14 cellular contexts compared by ENCODE assay signal in the genomic region with DNA sequence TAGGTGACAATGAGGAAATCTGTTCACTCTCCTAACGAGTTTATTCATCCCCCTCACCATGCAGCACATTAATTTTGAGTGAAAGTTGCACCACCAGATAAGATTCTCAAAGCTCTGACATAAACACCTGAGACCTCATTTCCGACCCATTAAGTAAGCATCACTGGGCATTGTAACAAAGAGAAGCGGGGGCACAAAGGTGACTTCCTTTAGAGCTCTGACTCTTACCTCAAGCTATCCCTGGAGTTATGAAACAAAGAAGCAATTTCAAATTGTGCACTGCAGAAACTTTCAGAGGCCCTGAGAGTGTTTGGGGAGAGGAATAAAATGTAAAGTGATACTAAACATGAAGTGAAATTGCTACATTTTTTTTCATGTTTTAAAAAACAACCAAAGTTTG. TPM values are rescaled to one million over a fixed set of nuclear protein-coding genes. Genes with fewer than 3 reads are reported as not detected.
DNase-seq lines count a peak whose midpoint lies in the region; ATAC-seq, FAIRE-seq and TF ChIP-seq lines count a peak whose summit lies in the region.
"Had no signal": no experiment of that assay in that cellular context is flagged by ENCODE, and none has a peak within 500 bp of the region (broad histone marks: within the 10 kb centered on the region; RNA-seq: fewer than 3 reads in every experiment).

No MANE protein-coding gene starts in this region.

- H3K4me3 Mint-ChIP-seq in stimulated activated naive CD8-positive, alpha-beta T cell treated with anti-CD3 and anti-CD28 coated beads, Interleukin-15, Interleukin-2, amounts not matched to agents 100 ng/mL and 50 ng/mL, for 24 hours: no peak overlapping the region
- no peak overlapping the region for H3K4me3 Mint-ChIP-seq in stimulated activated naive CD8-positive, alpha-beta T cell treated with anti-CD3 and anti-CD28 coated beads, Interleukin-15, amount 100 ng/mL, for 72 hours
- no peak overlapping the region for H3K4me3 Mint-ChIP-seq in T-cell
- H3K4me3 Mint-ChIP-seq: activated naive CD4-positive, alpha-beta T cell treated with anti-CD3 and anti-CD28 coated beads, Interleukin-2, amount 10 ng/mL, durations not matched to agents 7 days and 5 days had no signal

- intact Hi-C loops in OCI-LY7 (cut with micrococcal nuclease; ENCODE audit: unreplicated experiment): loop anchor here (1.0 to 10.0 kb wide), 3 partner anchors 33 to 1444 kb away; partner anchors contain the start of gene IRF1

- DNase-seq in stimulated activated naive CD8-positive, alpha-beta T cell treated with anti-CD3 and anti-CD28 coated beads, Interleukin-15, amount 100 ng/mL, for 72 hours: no peak
- DNase-seq in OCI-LY7 (ENCODE audit: low spot score) (peak; percentile 86), HuH-7.5 (ENCODE audit: low spot score) (no peak), GM12892 (ENCODE audit: insufficient read length) (no peak), T-cell (no peak), NCI-H1930 (lab: John Stamatoyannopoulos, UW) (no peak)
- DNase-seq: activated naive CD4-positive, alpha-beta T cell treated with anti-CD3 and anti-CD28 coated beads, Interleukin-2, amount 10 ng/mL, durations not matched to agents 7 days and 5 days; left colon; NCI-H446 had no signal

- peak overlapping the region; percentile 73 for H3K4me2 ChIP-seq in OCI-LY7 (ENCODE audit: low read length)

- no peaks in the 10 kb centered on the region for H3K36me3 Mint-ChIP-seq in stimulated activated naive CD8-positive, alpha-beta T cell treated with anti-CD3 and anti-CD28 coated beads, Interleukin-15, Interleukin-2, amounts not matched to agents 100 ng/mL and 50 ng/mL, for 24 hours (ENCODE audit: low read depth)
- H3K36me3 Mint-ChIP-seq in T-cell: no peaks in the 10 kb centered on the region

- POLR2A ChIA-PET in OCI-LY7 (lab: Charles Lee) (interaction anchor here (0.6 to 3.7 kb wide), 14 partner anchors 8 to 284 kb away, joined by 3 to 30 read pairs (median 4); no protein-coding TSS in a partner anchor), T-cell (lab: Charles Lee) (interaction anchor here in 1 of 2 donors (0.5 kb wide), 1 partner anchor 22 kb away, joined by 3 read pairs; no protein-coding TSS in a partner anchor)

- no peaks in the 10 kb centered on the region; the same call in 1 of the 2 replicates for H3K9me3 ChIP-seq in OCI-LY7 (ENCODE audit: low read length)
- H3K9me3 ChIP-seq: neutrophil, SJCRH30 had no signal

- H3K27ac ChIP-seq in OCI-LY7 (ENCODE audit: low read depth, low read length, poor library complexity, severe bottlenecking): peak overlapping the region; percentile 98
- H3K27ac ChIP-seq: neutrophil, SJCRH30 had no signal

- FAIRE-seq in GM12892 (lab: Jason Lieb, UNC): no peak
- FAIRE-seq: colon had no signal

- peak overlapping the region; percentile 37 for H3K27ac Mint-ChIP-seq in stimulated activated naive CD8-positive, alpha-beta T cell treated with anti-CD3 and anti-CD28 coated beads, Interleukin-15, Interleukin-2, amounts not matched to agents 100 ng/mL and 50 ng/mL, for 24 hours
- H3K27ac Mint-ChIP-seq in stimulated activated naive CD8-positive, alpha-beta T cell treated with anti-CD3 and anti-CD28 coated beads, Interleukin-15, amount 100 ng/mL, for 72 hours: peak overlapping the region in 1 of 2 donors; percentile 64
- H3K27ac Mint-ChIP-seq in T-cell: no peak overlapping the region
- H3K27ac Mint-ChIP-seq: activated naive CD4-positive, alpha-beta T cell treated with anti-CD3 and anti-CD28 coated beads, Interleukin-2, amount 10 ng/mL, durations not matched to agents 7 days and 5 days had no signal

- no peaks in the 10 kb centered on the region for H3K27me3 Mint-ChIP-seq in stimulated activated naive CD8-positive, alpha-beta T cell treated with anti-CD3 and anti-CD28 coated beads, Interleukin-15, Interleukin-2, amounts not matched to agents 100 ng/mL and 50 ng/mL, for 24 hours
- H3K27me3 Mint-ChIP-seq in stimulated activated naive CD8-positive, alpha-beta T cell treated with anti-CD3 and anti-CD28 coated beads, Interleukin-15, amount 100 ng/mL, for 72 hours: no peaks in the 10 kb centered on the region
- peaks cover 3 to 4% of the 10 kb centered on the region in 2 donors for H3K27me3 Mint-ChIP-seq in T-cell

- H3K9me3 Mint-ChIP-seq in stimulated activated naive CD8-positive, alpha-beta T cell treated with anti-CD3 and anti-CD28 coated beads, Interleukin-15, Interleukin-2, amounts not matched to agents 100 ng/mL and 50 ng/mL, for 24 hours: no peaks in the 10 kb centered on the region
- H3K9me3 Mint-ChIP-seq in stimulated activated naive CD8-positive, alpha-beta T cell treated with anti-CD3 and anti-CD28 coated beads, Interleukin-15, amount 100 ng/mL, for 72 hours: peaks cover 0 to 13% of the 10 kb centered on the region in 2 donors
- H3K9me3 Mint-ChIP-seq in T-cell: no peaks in the 10 kb centered on the region

- H4K20me1 ChIP-seq in OCI-LY7 (ENCODE audit: insufficient read depth, low read length): no peaks in the 10 kb centered on the region

- CTCF ChIA-PET in OCI-LY7 (lab: Charles Lee; ENCODE audit: unreplicated experiment): interaction anchor here (1.4 kb wide), 1 partner anchor 19 kb away, joined by 5 read pairs; no protein-coding TSS in a partner anchor
- CTCF ChIA-PET in T-cell (lab: Charles Lee): no interaction called here

- TF ChIP-seq CTCF in OCI-LY7 (conservative IDR thresholded peaks at IDR 0.05; ENCODE audit: low read length): no peak; the same call in 1 of the 2 replicates

- H2AFZ ChIP-seq in OCI-LY7 (ENCODE audit: low read length): peak overlapping the region; percentile 73; the same call in 1 of the 2 replicates

- ATAC-seq in stimulated activated naive CD8-positive, alpha-beta T cell treated with anti-CD3 and anti-CD28 coated beads, Interleukin-15, amount 100 ng/mL, for 72 hours: no peak
- ATAC-seq in HG02763 (IDR thresholded peaks at IDR 0.05; ENCODE audit: unreplicated experiment) (peak; percentile 54), T-cell (replicated peaks in 1 of 4) (no peak)
- ATAC-seq: left colon had no signal

- no TSS peak for BruUV-seq in OCI-LY7 (replicated peaks; lab: Mats Ljungman, UMichigan)

- H3K9me2 ChIP-seq in OCI-LY7 (ENCODE audit: insufficient read depth, low read length): no peaks in the 10 kb centered on the region

- H3K4me3 ChIP-seq in OCI-LY7 (ENCODE audit: low read depth, low read length, poor library complexity, severe bottlenecking): peak overlapping the region; percentile 47
- H3K4me3 ChIP-seq: SJCRH30 had no signal

- peaks cover 51% of the 10 kb centered on the region for H3K4me1 Mint-ChIP-seq in stimulated activated naive CD8-positive, alpha-beta T cell treated with anti-CD3 and anti-CD28 coated beads, Interleukin-15, Interleukin-2, amounts not matched to agents 100 ng/mL and 50 ng/mL, for 24 hours (ENCODE audit: low read depth)
- H3K4me1 Mint-ChIP-seq in stimulated activated naive CD8-positive, alpha-beta T cell treated with anti-CD3 and anti-CD28 coated beads, Interleukin-15, amount 100 ng/mL, for 72 hours: peaks cover 43% of the 10 kb centered on the region
- H3K4me1 Mint-ChIP-seq in T-cell: peaks cover 0 to 8% (median 0%) of the 10 kb centered on the region in 3 donors

- no peak for TF ChIP-seq POLR2A in GM12892 (IDR thresholded peaks at IDR 0.05; ENCODE audit: low read depth, low read length)

- H3K4me1 ChIP-seq in OCI-LY7 (ENCODE audit: insufficient read depth, low read length, poor library complexity, severe bottlenecking): peaks cover 87% of the 10 kb centered on the region

- no peaks in the 10 kb centered on the region for H3K79me2 ChIP-seq in OCI-LY7 (ENCODE audit: insufficient read depth, low read depth, low read length)

- H3K36me3 ChIP-seq in OCI-LY7 (ENCODE audit: insufficient read depth, low read length): no peaks in the 10 kb centered on the region
- H3K36me3 ChIP-seq: neutrophil, SJCRH30 had no signal

RNA-seq across cellular contexts. Expression of gene C5orf15, which starts 29.5 kb away (rescaled TPM):
- total RNA-seq in OCI-LY7 (2014; rRNA removed; shearing (Covaris generic)): 32.5 and 46.4 TPM in 2 replicates
- total RNA-seq in OCI-LY7 (2022) (32.2 and 39.2 TPM in 2 replicates), T-cell (10 to 100 TPM; 12.6 to 14.7 (median 14.5) TPM)
- 42.4 TPM for polyA plus RNA-seq in GM12892 (2012; ENCODE audit: missing spikeins)
